ENCODE assay signal across 20 cellular contexts in genomic region chr11:87020336-87020735, GRCh38. TPM values are rescaled to one million over a fixed set of nuclear protein-coding genes. Genes with fewer than 3 reads are reported as not detected.
DNase-seq lines count a peak whose midpoint lies in the region; ATAC-seq, FAIRE-seq and TF ChIP-seq lines count a peak whose summit lies in the region.
"Had no signal": no experiment of that assay in that cellular context is flagged by ENCODE, and none has a peak within 500 bp of the region (broad histone marks: within the 10 kb centered on the region; RNA-seq: fewer than 3 reads in every experiment).

No MANE protein-coding gene starts in this region.

- no peaks in the 10 kb centered on the region for H3K27me3 Mint-ChIP-seq in endodermal cell (ENCODE audit: insufficient read depth)

- ATAC-seq in HepG2, result no peak
- no peak for ATAC-seq in right lobe of liver
- ATAC-seq: A549 had no signal

- H3K9ac ChIP-seq in HepG2 (ENCODE audit: insufficient read depth, low read depth, low read length), result no peak overlapping the region
- no peak overlapping the region for H3K9ac ChIP-seq in endodermal cell (ENCODE audit: extremely low read depth, low read length, poor library complexity, severe bottlenecking)
- H3K9ac ChIP-seq in MM.1S (ENCODE audit: low read length), result no peak overlapping the region

- in situ Hi-C loops in HepG2 (cut with HindIII; ENCODE audit: extremely low pct_ligation_motif_present, low pct_unique_long_range_greater_than_20kb), result no loop called here

- peaks cover 18% of the 10 kb centered on the region for H3K9me3 Mint-ChIP-seq in endodermal cell

- H3K27ac ChIP-seq in HepG2 (ENCODE audit: extremely low read length, insufficient read depth, low read length) (no peak overlapping the region), right lobe of liver (no peak overlapping the region), endodermal cell (ENCODE audit: low read depth, low read length) (no peak overlapping the region), mesodermal cell (ENCODE audit: low read depth, low read length, severe bottlenecking) (peak overlapping the region; percentile 65), MM.1S (ENCODE audit: low read length) (no peak overlapping the region)
- H3K27ac ChIP-seq: A549, SJCRH30 had no signal

- no peaks in the 10 kb centered on the region for H3K9me3 ChIP-seq in HepG2 (ENCODE audit: low read length)
- H3K9me3 ChIP-seq in right lobe of liver, result no peaks in the 10 kb centered on the region
- peaks cover 17% of the 10 kb centered on the region for H3K9me3 ChIP-seq in endodermal cell (ENCODE audit: control insufficient read depth, low read length)
- H3K9me3 ChIP-seq in mesodermal cell (ENCODE audit: control insufficient read depth, low read length), result no peaks in the 10 kb centered on the region
- no peaks in the 10 kb centered on the region for H3K9me3 ChIP-seq in MM.1S (replicated peaks; ENCODE audit: insufficient read depth, low read length)
- H3K9me3 ChIP-seq: A549, SJCRH30 had no signal

- no peak overlapping the region for H3K4me3 ChIP-seq in HepG2 (replicated peaks in 1 of 3; ENCODE audit: insufficient read depth in 1 of 3, low read depth in 2 of 3, low read length in 3 of 3)
- no peak overlapping the region for H3K4me3 ChIP-seq in right lobe of liver
- no peak overlapping the region for H3K4me3 ChIP-seq in endodermal cell (ENCODE audit: low read length)
- no peak overlapping the region for H3K4me3 ChIP-seq in mesodermal cell (ENCODE audit: extremely low read depth, insufficient read depth, low read length, poor library complexity, severe bottlenecking)
- no peak overlapping the region for H3K4me3 ChIP-seq in MM.1S (ENCODE audit: low read length)
- H3K4me3 ChIP-seq: A549, SJCRH30 had no signal

- H3K4me2 ChIP-seq in HepG2 (ENCODE audit: low read depth, low read length), result 0 out of 2 replicates have a peak overlapping the region, but pooled peaks have one; percentile 1
- H3K4me2 ChIP-seq in MM.1S (ENCODE audit: low read depth, low read length), result no peak overlapping the region
- H3K4me2 ChIP-seq: A549 had no signal

- H3K4me3 Mint-ChIP-seq in endodermal cell, result no peak overlapping the region
- H3K4me3 Mint-ChIP-seq: B cell, CD14-positive monocyte had no signal

- CTCF ChIA-PET in HepG2 (lab: Yijun Ruan, JAX; ENCODE audit: low intra/inter-chr PET ratio, low total read pairs), result no interaction called here

- no TSS peak for BruUV-seq in HepG2 (replicated peaks; lab: Mats Ljungman, UMichigan)

- peaks cover 6% of the 10 kb centered on the region for H3K36me3 Mint-ChIP-seq in endodermal cell (ENCODE audit: low read depth)
- H3K36me3 Mint-ChIP-seq: CD14-positive monocyte had no signal

- peaks cover 41% of the 10 kb centered on the region for H3K4me1 Mint-ChIP-seq in endodermal cell
- H3K4me1 Mint-ChIP-seq: B cell, CD14-positive monocyte had no signal

- H3K27me3 ChIP-seq in HepG2 (ENCODE audit: control insufficient read depth in 1 of 2, insufficient read depth in 2 of 2, low read length in 2 of 2) (no peaks in the 10 kb centered on the region), right lobe of liver (no peaks in the 10 kb centered on the region), endodermal cell (ENCODE audit: control insufficient read depth, insufficient read depth, low read length, poor library complexity, severe bottlenecking) (no peaks in the 10 kb centered on the region), MM.1S (replicated peaks; ENCODE audit: insufficient read depth, low read length) (no peaks in the 10 kb centered on the region)
- H3K27me3 ChIP-seq: SJCRH30 had no signal

- no peak for TF ChIP-seq RAD21 in HepG2 (CRISPR knock-in tag; IDR thresholded peaks at IDR 0.05)

- TF ChIP-seq EP300 in HepG2 (IDR thresholded peaks at IDR 0.05; ENCODE audit: low read depth in 2 of 2, low read length in 2 of 2), result no peak
- TF ChIP-seq EP300 in HepG2 (CRISPR knock-in tag; IDR thresholded peaks at IDR 0.05; ENCODE audit: borderline replicate concordance), result no peak

- FAIRE-seq in HepG2 (lab: Jason Lieb, UNC), result no peak
- FAIRE-seq: A549, G401.6, GM18507, GM19239, RCC 7860 had no signal

- DNase-seq in HepG2 (ENCODE audit: low spot score) (no peak), right lobe of liver (no peak), endodermal cell (no peak), NCI-H2196 (lab: John Stamatoyannopoulos, UW; ENCODE audit: unreplicated experiment) (no peak), MM.1S (no peak), foreskin melanocyte (no peak)
- DNase-seq: NCI-H1092 treated with DMSO at 0.1 percent for 48 hours, NCI-H1436 treated with DMSO at 0.1 percent for 48 hours, NCI-H1930, NCI-H526, OCI-M1 had no signal

- intact Hi-C loops in HepG2 (cut with micrococcal nuclease; ENCODE audit: unreplicated experiment) (no loop called here), right lobe of liver (cut with DNase I) (no loop called here)

- H3K27ac Mint-ChIP-seq in endodermal cell, result peak overlapping the region; percentile 87
- H3K27ac Mint-ChIP-seq: B cell had no signal

- no peaks in the 10 kb centered on the region for H3F3A ChIP-seq in MM.1S (ENCODE audit: insufficient read depth, low read length)

- H3K36me3 ChIP-seq in HepG2 (replicated peaks in 1 of 2; ENCODE audit: control insufficient read depth in 1 of 2, insufficient read depth in 2 of 2, low read length in 2 of 2), result no peaks in the 10 kb centered on the region
- no peaks in the 10 kb centered on the region for H3K36me3 ChIP-seq in right lobe of liver
- no peaks in the 10 kb centered on the region for H3K36me3 ChIP-seq in endodermal cell (ENCODE audit: control insufficient read depth, insufficient read depth, low read length)
- no peaks in the 10 kb centered on the region for H3K36me3 ChIP-seq in mesodermal cell (ENCODE audit: control insufficient read depth, insufficient read depth, low read length)
- no peaks in the 10 kb centered on the region for H3K36me3 ChIP-seq in MM.1S (replicated peaks; ENCODE audit: insufficient read depth, low read length)
- H3K36me3 ChIP-seq: SJCRH30 had no signal

- H3K4me1 ChIP-seq in HepG2 (ENCODE audit: insufficient read depth, low read length) (peaks cover 61% of the 10 kb centered on the region), right lobe of liver (no peaks in the 10 kb centered on the region), endodermal cell (ENCODE audit: control insufficient read depth, insufficient read depth, low read length) (peaks cover 19% of the 10 kb centered on the region), mesodermal cell (ENCODE audit: control insufficient read depth, insufficient read depth, low read length, poor library complexity, severe bottlenecking) (peaks cover 17% of the 10 kb centered on the region), MM.1S (ENCODE audit: low read length) (no peaks in the 10 kb centered on the region)
- H3K4me1 ChIP-seq: A549 had no signal

- H3K79me2 ChIP-seq in HepG2 (ENCODE audit: insufficient read depth, low read length) (no peaks in the 10 kb centered on the region), MM.1S (ENCODE audit: low read length) (no peaks in the 10 kb centered on the region)

- no peaks in the 10 kb centered on the region for H3K9me2 ChIP-seq in MM.1S (replicated peaks; ENCODE audit: insufficient read depth, low read length)

- H4K20me1 ChIP-seq in HepG2 (ENCODE audit: insufficient read depth, low read length) (no peaks in the 10 kb centered on the region), MM.1S (ENCODE audit: insufficient read depth, low read length) (no peaks in the 10 kb centered on the region)

- WGBS in HepG2 (ENCODE audit: low lambda C conversion rate), result 100% methylated on average over 1 of the region's 1 CpG
- WGBS in right lobe of liver (ENCODE audit: insufficient coverage, low coverage, low lambda C conversion rate, missing lambda C conversion rate), result 94% methylated on average over 1 of the region's 1 CpG
- no CpG with 5 or more reads among the region's 1 CpG for WGBS in endodermal cell (ENCODE audit: insufficient coverage in 1 of 2, insufficient read length in 1 of 2), 2 experiments
- WGBS in mesodermal cell (ENCODE audit: insufficient coverage in 2 of 2), 2 experiments, result no CpG with 5 or more reads among the region's 1 CpG

- TF ChIP-seq CTCF in HepG2 (CRISPR knock-in tag; IDR thresholded peaks at IDR 0.05) (no peak), right lobe of liver (IDR thresholded peaks at IDR 0.05) (no peak), endodermal cell (conservative IDR thresholded peaks at IDR 0.05) (no peak), MM.1S (IDR thresholded peaks at IDR 0.05; ENCODE audit: low read length) (no peak)

- H2AFZ ChIP-seq in HepG2 (ENCODE audit: low read length), result no peak overlapping the region
- no peak overlapping the region for H2AFZ ChIP-seq in MM.1S (ENCODE audit: low read length)

- TF ChIP-seq POLR2A in HepG2 (IDR thresholded peaks at IDR 0.05; ENCODE audit: insufficient read depth in 1 of 2, low read depth in 2 of 2, low read length in 2 of 2) (no peak), right lobe of liver (IDR thresholded peaks at IDR 0.05) (no peak)

- POLR2A ChIA-PET in HepG2 (lab: Yijun Ruan, JAX), result interaction anchor here (2.5 kb wide), 1 partner anchor 17 kb away, joined by 8 read pairs; the partner anchor contains the start of gene TMEM135

RNA-seq across cellular contexts. Expression of gene TMEM135, which starts 17.4 kb away (rescaled TPM):
- 88.9 and 137 TPM in 2 replicates for total RNA-seq in HepG2 (2016; rRNA removed; fragmentation: Illumina TruSeq; extraction: Trizol)
- total RNA-seq in HepG2 (2016; cell fraction: cytosol; rRNA removed; fragmentation: Illumina TruSeq; extraction: Trizol; ENCODE audit: low read depth), result 13.8 and 23.1 TPM in 2 replicates
- 89.3 and 110 TPM in 2 replicates for total RNA-seq in HepG2 (2016; cell fraction: insoluble cytoplasmic fraction; rRNA removed; fragmentation: Illumina TruSeq; extraction: Trizol)
- 53.8 and 64.4 TPM in 2 replicates for total RNA-seq in HepG2 (2016; cell fraction: membrane; rRNA removed; fragmentation: Illumina TruSeq; extraction: Trizol)
- total RNA-seq in HepG2 (2016; cell fraction: nucleus; rRNA removed; fragmentation: Illumina TruSeq; extraction: Trizol), result 114 and 120 TPM in 2 replicates
- 29.8 and 36.6 TPM in 2 replicates for polyA plus RNA-seq in HepG2 (2011; rRNA removed)
- polyA plus RNA-seq in HepG2 (2011; cell fraction: cytosol; rRNA removed), result 22.7 and 40.1 TPM in 2 replicates
- polyA plus RNA-seq in HepG2 (2011; cell fraction: nucleus; rRNA removed), result 31.7 and 48.3 TPM in 2 replicates
- polyA plus RNA-seq in HepG2 (2012), result 28.2 and 36.9 TPM in 2 replicates
- polyA plus RNA-seq in HepG2 (2016; cell fraction: cytosol; fragmentation: Illumina TruSeq; extraction: Trizol; ENCODE audit: low read depth), result 4.8 and 5.5 TPM in 2 replicates
- 68.6 and 71.6 TPM in 2 replicates for polyA plus RNA-seq in HepG2 (2016; cell fraction: insoluble cytoplasmic fraction; fragmentation: Illumina TruSeq; extraction: Trizol; ENCODE audit: low read depth)
- polyA plus RNA-seq in HepG2 (2016; cell fraction: membrane; fragmentation: Illumina TruSeq; extraction: Trizol; ENCODE audit: low read depth), result 17.9 and 19.7 TPM in 2 replicates
- polyA plus RNA-seq in HepG2 (2016; cell fraction: nucleus; fragmentation: Illumina TruSeq; extraction: Trizol; ENCODE audit: insufficient read depth, low read depth), result 49.6 and 80.2 TPM in 2 replicates
- 29.8 and 153 TPM in 2 replicates for polyA minus RNA-seq in HepG2 (2011; rRNA and poly(A)+ RNA removed; ENCODE audit: low replicate concordance)
- polyA minus RNA-seq in HepG2 (2011; cell fraction: cytosol; rRNA and poly(A)+ RNA removed), result 48.6 and 52.1 TPM in 2 replicates
- polyA minus RNA-seq in HepG2 (2011; cell fraction: nucleus; rRNA and poly(A)+ RNA removed), result 145 and 211 TPM in 2 replicates
- total RNA-seq in right lobe of liver, result 10 to 100 TPM; 12.2 to 27.9 (median 18.8) TPM
- 100 to 1,000 TPM; 111 to 113 TPM for total RNA-seq in endodermal cell
- polyA plus RNA-seq in endodermal cell (2013, experiment 1 of 2), result 44.7 TPM
- 36.0 TPM for polyA plus RNA-seq in endodermal cell (2013, experiment 2 of 2)
- 49.2 TPM for polyA plus RNA-seq in mesodermal cell (2013, experiment 1 of 2)
- 58.8 TPM for polyA plus RNA-seq in mesodermal cell (2013, experiment 2 of 2)
